In the genomic region with DNA sequence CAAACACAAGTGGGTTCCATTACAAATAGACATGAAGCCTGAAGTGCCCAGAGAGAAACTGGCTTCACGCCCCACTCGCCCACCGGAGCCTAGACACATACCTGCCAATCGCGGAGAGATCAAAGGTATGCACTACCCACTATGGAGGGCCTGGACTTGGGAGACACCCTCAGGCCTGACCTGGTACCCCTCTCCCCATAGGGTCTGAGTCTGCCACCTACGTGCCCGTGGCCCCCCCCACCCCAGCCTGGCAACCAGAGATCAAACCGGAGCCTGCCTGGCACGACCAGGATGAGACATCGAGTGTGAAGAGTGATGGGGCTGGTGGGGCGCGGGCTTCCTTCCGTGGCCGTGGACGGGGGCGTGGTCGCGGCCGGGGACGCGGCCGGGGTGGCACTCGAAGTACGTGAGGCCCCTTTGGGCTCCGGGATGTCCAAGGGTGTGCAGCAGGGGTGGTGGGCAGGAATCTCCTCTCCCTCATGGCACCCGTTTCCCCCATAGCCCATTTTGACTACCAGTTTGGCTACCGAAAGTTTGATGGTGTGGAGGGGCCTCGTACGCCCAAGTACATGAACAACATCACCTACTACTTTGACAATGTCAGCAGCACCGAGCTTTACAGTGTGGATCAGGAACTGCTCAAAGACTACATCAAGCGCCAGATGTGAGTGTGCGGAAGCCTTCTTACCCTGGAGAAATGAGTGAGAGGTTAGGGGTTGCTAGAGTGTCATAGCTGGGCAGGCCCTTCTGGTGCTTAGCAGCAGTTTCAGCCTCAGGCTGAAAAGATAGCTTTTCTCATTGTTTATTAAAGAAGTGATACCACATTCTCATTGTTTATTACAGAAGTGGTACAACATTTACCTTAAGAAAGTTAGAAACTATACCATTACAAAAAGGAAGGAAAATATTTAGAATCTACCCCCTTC, we compare ENCODE assay signal across 1 cellular context.
A peak's percentile ranks its signal among the peaks of the same experiment; 100 is the strongest.
TF ChIP-seq lines count a peak whose summit lies in the region.

No MANE protein-coding gene starts in this region.

TF ChIP-seq in HepG2, 621 proteins besides CTCF, POLR2A, EP300 and RAD21:
- TF ChIP-seq, protein P1, sequence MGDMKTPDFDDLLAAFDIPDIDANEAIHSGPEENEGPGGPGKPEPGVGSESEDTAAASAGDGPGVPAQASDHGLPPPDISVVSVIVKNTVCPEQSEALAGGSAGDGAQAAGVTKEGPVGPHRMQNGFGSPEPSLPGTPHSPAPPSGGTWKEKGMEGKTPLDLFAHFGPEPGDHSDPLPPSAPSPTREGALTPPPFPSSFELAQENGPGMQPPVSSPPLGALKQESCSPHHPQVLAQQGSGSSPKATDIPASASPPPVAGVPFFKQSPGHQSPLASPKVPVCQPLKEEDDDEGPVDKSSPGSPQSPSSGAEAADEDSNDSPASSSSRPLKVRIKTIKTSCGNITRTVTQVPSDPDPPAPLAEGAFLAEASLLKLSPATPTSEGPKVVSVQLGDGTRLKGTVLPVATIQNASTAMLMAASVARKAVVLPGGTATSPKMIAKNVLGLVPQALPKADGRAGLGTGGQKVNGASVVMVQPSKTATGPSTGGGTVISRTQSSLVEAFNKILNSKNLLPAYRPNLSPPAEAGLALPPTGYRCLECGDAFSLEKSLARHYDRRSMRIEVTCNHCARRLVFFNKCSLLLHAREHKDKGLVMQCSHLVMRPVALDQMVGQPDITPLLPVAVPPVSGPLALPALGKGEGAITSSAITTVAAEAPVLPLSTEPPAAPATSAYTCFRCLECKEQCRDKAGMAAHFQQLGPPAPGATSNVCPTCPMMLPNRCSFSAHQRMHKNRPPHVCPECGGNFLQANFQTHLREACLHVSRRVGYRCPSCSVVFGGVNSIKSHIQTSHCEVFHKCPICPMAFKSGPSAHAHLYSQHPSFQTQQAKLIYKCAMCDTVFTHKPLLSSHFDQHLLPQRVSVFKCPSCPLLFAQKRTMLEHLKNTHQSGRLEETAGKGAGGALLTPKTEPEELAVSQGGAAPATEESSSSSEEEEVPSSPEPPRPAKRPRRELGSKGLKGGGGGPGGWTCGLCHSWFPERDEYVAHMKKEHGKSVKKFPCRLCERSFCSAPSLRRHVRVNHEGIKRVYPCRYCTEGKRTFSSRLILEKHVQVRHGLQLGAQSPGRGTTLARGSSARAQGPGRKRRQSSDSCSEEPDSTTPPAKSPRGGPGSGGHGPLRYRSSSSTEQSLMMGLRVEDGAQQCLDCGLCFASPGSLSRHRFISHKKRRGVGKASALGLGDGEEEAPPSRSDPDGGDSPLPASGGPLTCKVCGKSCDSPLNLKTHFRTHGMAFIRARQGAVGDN (CRISPR knock-in tag; IDR thresholded peaks at IDR 0.05), result 0 out of 2 replicates have a peak, but pooled peaks have one; percentile 13
- TF ChIP-seq AGO2 (optimal IDR thresholded peaks at IDR 0.05; ENCODE audit: low read depth, low read length) (peak; percentile 90), JUN (CRISPR knock-in tag; IDR thresholded peaks at IDR 0.05) (no peak), ZSCAN25 (CRISPR knock-in tag; IDR thresholded peaks at IDR 0.05) (no peak), ARID4A (CRISPR knock-in tag; IDR thresholded peaks at IDR 0.05; ENCODE audit: borderline replicate concordance) (no peak), ZMAT5 (CRISPR knock-in tag; IDR thresholded peaks at IDR 0.05; ENCODE audit: borderline replicate concordance, low read depth) (no peak), RBM22 (optimal IDR thresholded peaks at IDR 0.05; ENCODE audit: low read length) (peak; percentile 87)
